In genomic region chr2:45790157-45790723, GRCh38 we compare ENCODE assay signal across 1 cellular context.
TF ChIP-seq lines count a peak whose summit lies in the region.

No MANE protein-coding gene starts in this region.

TF ChIP-seq in liver, 16 proteins besides CTCF, POLR2A, EP300 and RAD21 (continued from another document):
- TF ChIP-seq REST (IDR thresholded peaks at IDR 0.05) (no peak), SP1 (IDR thresholded peaks at IDR 0.05) (peak; percentile 33)
TF ChIP-seq in liver: peak in this region for 2.
